Comparison of ENCODE assay signal across 16 cellular contexts in genomic region chr2:197711576-197711975, GRCh38. TPM values are rescaled to one million over a fixed set of nuclear protein-coding genes. Genes with fewer than 3 reads are reported as not detected.
"Had no signal": no experiment of that assay in that cellular context is flagged by ENCODE, and none has a peak within 500 bp of the region (broad histone marks: within the 10 kb centered on the region; RNA-seq: fewer than 3 reads in every experiment).

No MANE protein-coding gene starts in this region.

- DNase-seq: activated CD4-positive, alpha-beta T cell treated with anti-CD3 and anti-CD28 coated beads, Interleukin-2, amount 10 ng/mL, durations not matched to agents 7 days and 5 days; activated CD8-positive, alpha-beta memory T cell treated with anti-CD3 and anti-CD28 coated beads, Interleukin-2, amount 50 U/mL, for 48 hours; activated naive CD8-positive, alpha-beta T cell treated with anti-CD3 and anti-CD28 coated beads, Interleukin-2, amount 10 ng/mL, durations not matched to agents 7 days and 5 days; anterior cingulate cortex; brain microvascular endothelial cell; cortex of kidney; effector CD8-positive, alpha-beta T cell; heart right ventricle; psoas muscle; spleen; stomach; testis; upper lobe of right lung had no signal

- ATAC-seq: gastroesophageal sphincter, heart right ventricle, sciatic nerve, upper lobe of right lung had no signal

RNA-seq across cellular contexts. Expression of gene RFTN2, which starts 36.2 kb away (rescaled TPM):
- total RNA-seq: activated CD4-positive, alpha-beta T cell treated with anti-CD3 and anti-CD28 coated beads, Interleukin-2, amount 10 ng/mL, durations not matched to agents 7 days and 5 days; T-helper 2 cell treated with Interferon-gamma antibody and Interleukin-4, amounts not matched to agents 100 ng/mL and 5 ng/mL, for 36 hours had no signal
